20 cellular contexts compared by ENCODE assay signal in genomic region chr4:17280266-17280665, GRCh38.
DNase-seq lines count a peak whose midpoint lies in the region; TF ChIP-seq lines count a peak whose summit lies in the region.
"Had no signal": no experiment of that assay in that cellular context is flagged by ENCODE, and none has a peak within 500 bp of the region (broad histone marks: within the 10 kb centered on the region; RNA-seq: fewer than 3 reads in every experiment).

No MANE protein-coding gene starts in this region.

- H4K91ac ChIP-seq in H9 (ENCODE audit: insufficient read length, low read depth, low read length), result no peak overlapping the region

- H3K4me1 Mint-ChIP-seq in H9, result peaks cover 28 to 34% of the 10 kb centered on the region in 2 experiments
- H3K4me1 Mint-ChIP-seq in chondrocyte (ENCODE audit: low read depth), result peaks cover 3% of the 10 kb centered on the region
- peaks cover 14% of the 10 kb centered on the region for H3K4me1 Mint-ChIP-seq in nephron
- H3K4me1 Mint-ChIP-seq: CD4-positive, CD25-positive, alpha-beta regulatory T cell had no signal

- no peak overlapping the region for H4K5ac ChIP-seq in H9 (ENCODE audit: insufficient read length, low read depth, low read length)

- no peaks in the 10 kb centered on the region for H3K27me3 Mint-ChIP-seq in H9 (ENCODE audit: low read depth)
- H3K27me3 Mint-ChIP-seq in chondrocyte (ENCODE audit: low read depth), result peaks cover 7% of the 10 kb centered on the region
- no peaks in the 10 kb centered on the region for H3K27me3 Mint-ChIP-seq in nephron (ENCODE audit: low read depth)

- no peak overlapping the region for H3K18ac ChIP-seq in H9 (ENCODE audit: insufficient read length, low read depth, low read length)

- H2AFZ ChIP-seq in H9 (ENCODE audit: low read length), result no peak overlapping the region

- H3K23me2 ChIP-seq in H9 (ENCODE audit: insufficient read length, low read depth, low read length, poor library complexity, severe bottlenecking), result no peaks in the 10 kb centered on the region

- H2AK5ac ChIP-seq in H9 (ENCODE audit: insufficient read length, low read length), result no peak overlapping the region

- no peak overlapping the region for H3K4ac ChIP-seq in H9 (ENCODE audit: low read depth, low read length)

- no peak overlapping the region for H2BK120ac ChIP-seq in H9 (ENCODE audit: low read depth, low read length, poor library complexity, severe bottlenecking)

- no peak overlapping the region for H3K4me3 ChIP-seq in lower leg skin (ENCODE audit: low read depth, poor library complexity, severe bottlenecking)

- no peak overlapping the region for H3K56ac ChIP-seq in H9 (ENCODE audit: insufficient read length, low read depth, low read length)

- DNase-seq in GM10266 (ENCODE audit: extremely low spot score) (no peak), H9 (no peak), chondrocyte (ENCODE audit: low spot score) (no peak), T1000 (lab: John Stamatoyannopoulos, UW) (no peak), lower leg skin (ENCODE audit: low spot score in 2 of 2) (no peak), anterior cingulate cortex (lab: John Stamatoyannopoulos, UW) (no peak)
- DNase-seq: Caco-2; CD4-positive, CD25-positive, alpha-beta regulatory T cell; GF-D8; MM.1S; NCI-H1092; NCI-H1436 treated with DMSO at 0.1 percent for 48 hours; NCI-H2029 treated with DMSO at 0.1 percent for 48 hours; NCI-H2171; NCI-H446; NCI-H69; OCI-M1; SHP77; SK-N-SH had no signal

- no peak overlapping the region for H3K9ac ChIP-seq in H9 (ENCODE audit: extremely low read depth, insufficient read length, low read length)
- H3K9ac ChIP-seq: SK-N-SH had no signal

- no peak overlapping the region for H2BK15ac ChIP-seq in H9 (ENCODE audit: low read depth, low read length)

- no peaks in the 10 kb centered on the region for H3K36me3 Mint-ChIP-seq in H9 (ENCODE audit: insufficient read depth in 1 of 3, low read depth in 3 of 3)
- H3K36me3 Mint-ChIP-seq in chondrocyte (ENCODE audit: low read depth), result no peaks in the 10 kb centered on the region
- no peaks in the 10 kb centered on the region for H3K36me3 Mint-ChIP-seq in nephron (ENCODE audit: low read depth)
- H3K36me3 Mint-ChIP-seq: CD4-positive, CD25-positive, alpha-beta regulatory T cell had no signal

- H3K9me3 Mint-ChIP-seq in H9 (no peaks in the 10 kb centered on the region), chondrocyte (ENCODE audit: low read depth) (no peaks in the 10 kb centered on the region), nephron (no peaks in the 10 kb centered on the region)

- H3K79me1 ChIP-seq in H9 (ENCODE audit: insufficient read depth, low read depth, low read length, poor library complexity, severe bottlenecking), result no peaks in the 10 kb centered on the region

- 0 out of 2 replicates have a peak, but pooled peaks cover 2% of the 10 kb centered on the region for H3K4me1 ChIP-seq in H9 (ENCODE audit: insufficient read depth, low read length)
- H3K4me1 ChIP-seq: Caco-2 had no signal

- no peak overlapping the region for H3K4me2 ChIP-seq in H9 (ENCODE audit: insufficient read depth, insufficient read length, low read length)
- H3K4me2 ChIP-seq: SK-N-SH had no signal

- H2BK12ac ChIP-seq in H9 (ENCODE audit: insufficient read length, low read depth, low read length), result no peak overlapping the region

- H2BK5ac ChIP-seq in H9 (ENCODE audit: insufficient read length, low read length), result no peak overlapping the region

- no peak overlapping the region for H3K4me3 Mint-ChIP-seq in H9
- no peak overlapping the region for H3K4me3 Mint-ChIP-seq in chondrocyte (ENCODE audit: unreplicated experiment)
- H3K4me3 Mint-ChIP-seq in nephron, result no peak overlapping the region
- H3K4me3 Mint-ChIP-seq: CD4-positive, CD25-positive, alpha-beta regulatory T cell had no signal

- TF ChIP-seq CTCF in GM10266 (IDR thresholded peaks at IDR 0.05; ENCODE audit: control insufficient read depth, insufficient read depth, low read depth, missing control alignments) (peak; percentile 14), H9 (conservative IDR thresholded peaks at IDR 0.05) (peak; percentile 32; the same call in 2 of the 3 replicates), chondrocyte (IDR thresholded peaks at IDR 0.05) (peak; percentile 20), nephron (IDR thresholded peaks at IDR 0.05; ENCODE audit: unreplicated experiment in 3 of 3) (peak in 2 of 3 experiments; percentile 11 to 18), lower leg skin (IDR thresholded peaks at IDR 0.05) (no peak)

- H3K27ac Mint-ChIP-seq in H9 (0 out of 7 replicates have a peak overlapping the region, but pooled peaks of 1 of the 3 experiments have one; percentile 39), chondrocyte (ENCODE audit: unreplicated experiment) (no peak overlapping the region), nephron (peak overlapping the region; percentile 53 to 74 (median 62))
- H3K27ac Mint-ChIP-seq: CD4-positive, CD25-positive, alpha-beta regulatory T cell had no signal

- no peak overlapping the region for H3K27ac ChIP-seq in H9 (ENCODE audit: insufficient read length, low read depth, low read length)

- TF ChIP-seq POLR2A in lower leg skin (IDR thresholded peaks at IDR 0.05), result no peak

- no peak overlapping the region for H3K14ac ChIP-seq in H9 (ENCODE audit: insufficient read depth, low read length)

- H4K8ac ChIP-seq in H9 (replicated peaks; ENCODE audit: insufficient read length, low read depth, low read length), result no peak overlapping the region

- intact Hi-C loops in lower leg skin (cut with DNase I; ENCODE audit: low total_unique reads), result no loop called here

- H2BK20ac ChIP-seq in H9 (ENCODE audit: low read depth, low read length, poor library complexity, severe bottlenecking), result no peak overlapping the region

- H3K9me3 ChIP-seq in H9 (ENCODE audit: control insufficient read depth, low read depth, low read length), result no peaks in the 10 kb centered on the region
- H3K9me3 ChIP-seq: Caco-2, SK-N-SH had no signal

- no peaks in the 10 kb centered on the region for H3K27me3 ChIP-seq in H9 (ENCODE audit: insufficient read depth, low read length)

- H3T11ph ChIP-seq in H9 (ENCODE audit: low read length), result no peak overlapping the region

- no peaks in the 10 kb centered on the region for H4K20me1 ChIP-seq in H9 (ENCODE audit: control insufficient read depth, insufficient read depth, insufficient read length)

- no peak overlapping the region for H3K23ac ChIP-seq in H9 (ENCODE audit: insufficient read length, low read depth, low read length)

- no peaks in the 10 kb centered on the region for H3K79me2 ChIP-seq in H9 (ENCODE audit: insufficient read depth, low read length)

Comparison
In these comparisons a context has a peak if more than half of its experiments do, and no peak if none do; other contexts are left out.
1. CTCF ChIP-seq: peak in GM10266 (single experiment), H9 (single experiment), chondrocyte (single experiment) and nephron (2 of 3); none in lower leg skin (0 of 3).